In the genomic region with DNA sequence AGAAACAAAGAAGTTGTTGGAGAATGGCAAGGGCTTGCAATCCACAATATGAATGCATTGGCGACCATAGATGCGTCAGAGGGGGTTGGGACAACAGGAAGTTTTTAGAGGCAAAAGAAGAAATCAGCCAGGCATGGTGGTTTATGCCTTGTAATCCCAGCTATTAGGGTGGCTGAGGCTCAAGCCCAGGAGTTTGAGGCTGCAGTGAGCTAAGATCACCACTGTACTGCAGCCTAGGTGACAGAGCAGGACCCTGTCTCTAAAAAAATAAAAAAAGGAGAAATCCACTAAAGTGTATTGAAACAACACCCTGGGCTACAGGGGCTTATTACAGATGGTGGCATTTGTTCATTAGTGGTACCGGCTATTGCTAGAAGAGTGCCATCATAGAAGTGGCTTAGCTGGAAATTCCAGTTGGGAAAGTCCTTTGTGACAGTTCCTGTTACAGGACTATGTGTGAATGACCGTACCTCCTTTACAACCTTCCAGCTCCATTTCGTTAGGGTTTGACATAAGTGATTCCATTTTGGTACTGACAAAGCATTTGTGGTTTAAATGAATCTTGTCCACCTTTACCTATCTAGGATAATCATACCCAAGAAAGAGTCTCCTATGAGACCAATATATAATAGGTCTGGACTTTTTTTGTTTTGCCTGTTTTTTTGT, we compare ENCODE assay signal across 12 cellular contexts.
"Had no signal": no experiment of that assay in that cellular context is flagged by ENCODE, and none has a peak within 500 bp of the region (broad histone marks: within the 10 kb centered on the region; RNA-seq: fewer than 3 reads in every experiment).

No MANE protein-coding gene starts in this region.

- ATAC-seq: upper lobe of right lung had no signal

- H3K9me3 Mint-ChIP-seq: naive B cell; T-helper 2 cell treated with Interferon-gamma antibody and Interleukin-4, amounts not matched to agents 5 μg/mL and 100 μg/mL, for 36 hours had no signal

- H3K4me1 ChIP-seq: esophagus muscularis mucosa, stomach, testis, upper lobe of right lung had no signal

- H3K27me3 Mint-ChIP-seq: naive B cell had no signal

- H3K27ac Mint-ChIP-seq: naive B cell; T-helper 2 cell treated with Interferon-gamma antibody and Interleukin-4, amounts not matched to agents 5 μg/mL and 100 μg/mL, for 36 hours had no signal

- H3K36me3 ChIP-seq: cardiac muscle cell, esophagus muscularis mucosa, ovary, stomach, upper lobe of right lung had no signal

- DNase-seq: activated CD4-positive, alpha-beta T cell treated with anti-CD3 and anti-CD28 coated beads, Interleukin-2, amount 50 U/mL, for 1 hour; activated naive CD4-positive, alpha-beta T cell treated with Interleukin-2 at 50 U/mL for 16 hours; activated T-cell treated with anti-CD3 and anti-CD28 coated beads for 4 hours; naive B cell; ovary; stimulated activated CD4-positive, alpha-beta T cell treated with anti-CD3 and anti-CD28 coated beads, Interleukin-1b, Interleukin-23, amount 100 ng/mL, for 48 hours; stomach; testis; upper lobe of right lung had no signal

- H3K9me3 ChIP-seq: esophagus muscularis mucosa, ovary, stomach, testis, upper lobe of right lung had no signal

- H3K4me1 Mint-ChIP-seq: naive B cell had no signal

- H3K27me3 ChIP-seq: cardiac muscle cell, esophagus muscularis mucosa, ovary, stomach, testis, upper lobe of right lung had no signal

- H3K4me3 Mint-ChIP-seq: naive B cell; T-helper 2 cell treated with Interferon-gamma antibody and Interleukin-4, amounts not matched to agents 5 μg/mL and 100 μg/mL, for 36 hours had no signal

- H3K36me3 Mint-ChIP-seq: naive B cell had no signal

- H3K27ac ChIP-seq: cardiac muscle cell, esophagus muscularis mucosa, ovary, stomach, testis, upper lobe of right lung had no signal

- H3K4me3 ChIP-seq: cardiac muscle cell, esophagus muscularis mucosa, ovary, stomach, testis, upper lobe of right lung had no signal
